In the genomic region with DNA sequence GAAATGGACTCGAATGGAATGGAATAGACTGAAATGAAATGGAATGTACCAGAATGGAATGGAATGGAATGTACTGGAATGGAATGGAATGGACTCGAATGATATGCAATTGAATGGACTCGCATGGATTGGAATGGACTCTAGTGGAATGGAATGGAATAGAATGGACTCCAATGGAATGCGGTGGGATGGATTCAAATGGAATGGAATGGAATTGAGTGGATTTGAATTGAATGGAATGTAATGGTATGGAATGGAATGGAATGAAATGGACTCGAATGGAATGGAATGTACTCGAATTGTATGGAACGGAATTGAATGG, we compare ENCODE assay signal across 23 cellular contexts.
A peak's percentile ranks its signal among the peaks of the same experiment; 100 is the strongest.
DNase-seq lines count a peak whose midpoint lies in the region; ATAC-seq and TF ChIP-seq lines count a peak whose summit lies in the region.
"Had no signal": no experiment of that assay in that cellular context is flagged by ENCODE, and none has a peak within 500 bp of the region (broad histone marks: within the 10 kb centered on the region; RNA-seq: fewer than 3 reads in every experiment).

No MANE protein-coding gene starts in this region.

- CTCF ChIA-PET in HEK293T (lab: Yijun Ruan, JAX) = no interaction called here
- CTCF ChIA-PET in naive thymus-derived CD4-positive, alpha-beta T cell (lab: Charles Lee) = no interaction called here

- no peak for TF ChIP-seq CTCF in AG10803 (conservative IDR thresholded peaks at IDR 0.05; ENCODE audit: low read length)

- no peak overlapping the region for H2BK12ac ChIP-seq in mesenchymal stem cell (ENCODE audit: low read length in 2 of 2)

- no peak overlapping the region for H2BK5ac ChIP-seq in mesenchymal stem cell (ENCODE audit: low read depth, low read length, poor library complexity, severe bottlenecking)

- intact Hi-C loops in naive thymus-derived CD4-positive, alpha-beta T cell (cut with micrococcal nuclease) = no loop called here

- 90% methylated on average over 7 of the region's 7 CpGs for WGBS in mesenchymal stem cell

- no peak overlapping the region for H2AK5ac ChIP-seq in mesenchymal stem cell (ENCODE audit: low read length, severe bottlenecking)

- H3K27ac Mint-ChIP-seq in naive thymus-derived CD4-positive, alpha-beta T cell = no peak overlapping the region
- H3K27ac Mint-ChIP-seq: CD4-positive, alpha-beta memory T cell had no signal

- peaks cover 0 to 7% (median 0%) of the 10 kb centered on the region in 5 donors for H3K36me3 Mint-ChIP-seq in naive thymus-derived CD4-positive, alpha-beta T cell
- H3K36me3 Mint-ChIP-seq: CD4-positive, alpha-beta memory T cell had no signal

- peaks cover 0 to 3% (median 0%) of the 10 kb centered on the region in 11 donors for H3K9me3 Mint-ChIP-seq in naive thymus-derived CD4-positive, alpha-beta T cell

- POLR2A ChIA-PET in HEK293T (lab: Yijun Ruan, JAX) = no interaction called here
- POLR2A ChIA-PET in naive thymus-derived CD4-positive, alpha-beta T cell (lab: Charles Lee) = no interaction called here

- no peak overlapping the region for H2BK15ac ChIP-seq in mesenchymal stem cell (ENCODE audit: low read depth, poor library complexity, severe bottlenecking)

- no peak overlapping the region for H2AFZ ChIP-seq in mesenchymal stem cell (ENCODE audit: low read depth, low read length)

- DNase-seq in AG10803 (ENCODE audit: low read depth) (peak; percentile 35), HEK293T (ENCODE audit: extremely low spot score) (no peak), amniotic epithelial cell (ENCODE audit: low read depth) (peak; percentile 8), mesenchymal stem cell (peak; percentile 2), NCI-H1436 (lab: John Stamatoyannopoulos, UW) (no peak)
- DNase-seq in naive thymus-derived CD4-positive, alpha-beta T cell = no peak
- DNase-seq: C1 segment of cervical spinal cord; CD4-positive, alpha-beta memory T cell; COR-L47; GDM1; Karpas-422; MG63; NCI-H1694; NCI-H2029 treated with DMSO at 0.1 percent for 48 hours; NCI-H446 treated with DMSO at 0.1 percent for 48 hours; NCI-H526; NCI-H82; NK-92 treated with Interleukin-12 subunit alpha and Interleukin-12 subunit beta, amount 100 ng/mL, for 24 hours; PC-3 had no signal

- no peak overlapping the region for H3K4me3 ChIP-seq in AG10803 (ENCODE audit: low read length)
- no peak overlapping the region for H3K4me3 ChIP-seq in mesenchymal stem cell (ENCODE audit: insufficient read depth in 1 of 2, low read depth in 1 of 2, low read length in 2 of 2)
- no peak overlapping the region for H3K4me3 ChIP-seq in naive thymus-derived CD4-positive, alpha-beta T cell (ENCODE audit: low read length)
- H3K4me3 ChIP-seq: GM12878, MG63 had no signal

- no peak for ATAC-seq in GM19395 (IDR thresholded peaks at IDR 0.05; ENCODE audit: unreplicated experiment)
- ATAC-seq in naive thymus-derived CD4-positive, alpha-beta T cell = no peak
- ATAC-seq: GM12878, HCT116, PC-3, SK-N-SH treated with all-trans-retinoic acid at 6 μM for 48 hours had no signal

- no peak overlapping the region for H3K4ac ChIP-seq in mesenchymal stem cell (ENCODE audit: low read depth in 1 of 2, low read length in 2 of 2)

- no peak overlapping the region for H3K27ac ChIP-seq in mesenchymal stem cell (ENCODE audit: low read length, poor library complexity, severe bottlenecking)
- H3K27ac ChIP-seq in naive thymus-derived CD4-positive, alpha-beta T cell (ENCODE audit: low read depth, low read length) = no peak overlapping the region

- H3K18ac ChIP-seq in mesenchymal stem cell (ENCODE audit: low read depth in 1 of 2, low read length in 2 of 2) = no peak overlapping the region

- no peak overlapping the region for H3K14ac ChIP-seq in mesenchymal stem cell (ENCODE audit: low read length in 2 of 2)

- no peaks in the 10 kb centered on the region for H3K27me3 Mint-ChIP-seq in naive thymus-derived CD4-positive, alpha-beta T cell
- H3K27me3 Mint-ChIP-seq: CD4-positive, alpha-beta memory T cell had no signal

- H3K9me3 ChIP-seq in mesenchymal stem cell (ENCODE audit: control insufficient read depth, low read length) = peaks cover 33% of the 10 kb centered on the region
- no peaks in the 10 kb centered on the region for H3K9me3 ChIP-seq in naive thymus-derived CD4-positive, alpha-beta T cell (ENCODE audit: control insufficient read depth in 2 of 3, low read length in 3 of 3)

- no peak overlapping the region for H2BK120ac ChIP-seq in mesenchymal stem cell (ENCODE audit: low read depth, low read length)

- H3K36me3 ChIP-seq in mesenchymal stem cell (ENCODE audit: control insufficient read depth in 1 of 2, insufficient read depth in 2 of 2, low read depth in 1 of 2, low read length in 2 of 2) = no peaks in the 10 kb centered on the region
- H3K36me3 ChIP-seq in naive thymus-derived CD4-positive, alpha-beta T cell (ENCODE audit: control insufficient read depth in 2 of 3, insufficient read depth in 3 of 3, low read length in 3 of 3) = no peaks in the 10 kb centered on the region
- H3K36me3 ChIP-seq: MG63 had no signal

- no peak overlapping the region for H3K23ac ChIP-seq in mesenchymal stem cell (ENCODE audit: low read length in 2 of 2)

- no peaks in the 10 kb centered on the region for H3K27me3 ChIP-seq in mesenchymal stem cell (ENCODE audit: control insufficient read depth in 1 of 2, insufficient read depth in 1 of 2, low read length in 2 of 2)
- no peaks in the 10 kb centered on the region for H3K27me3 ChIP-seq in naive thymus-derived CD4-positive, alpha-beta T cell (ENCODE audit: control insufficient read depth in 2 of 2, insufficient read depth in 2 of 2, low read length in 2 of 2)
- H3K27me3 ChIP-seq: MG63 had no signal

- no peak overlapping the region for H3K9ac ChIP-seq in mesenchymal stem cell (ENCODE audit: low read length)

- no peaks in the 10 kb centered on the region for H3K4me1 Mint-ChIP-seq in naive thymus-derived CD4-positive, alpha-beta T cell
- H3K4me1 Mint-ChIP-seq: CD4-positive, alpha-beta memory T cell had no signal

- H3K4me1 ChIP-seq in mesenchymal stem cell (ENCODE audit: control insufficient read depth, insufficient read depth, low read depth, low read length) = no peaks in the 10 kb centered on the region
- H3K4me1 ChIP-seq in naive thymus-derived CD4-positive, alpha-beta T cell (ENCODE audit: control insufficient read depth in 2 of 2, insufficient read depth in 2 of 2, low read length in 2 of 2) = no peaks in the 10 kb centered on the region

- no peak overlapping the region for H4K91ac ChIP-seq in mesenchymal stem cell (ENCODE audit: low read length)

- no peaks in the 10 kb centered on the region for H3K79me1 ChIP-seq in mesenchymal stem cell (replicated peaks; ENCODE audit: low read length, poor library complexity, severe bottlenecking)

- no peak overlapping the region for H3K4me3 Mint-ChIP-seq in naive thymus-derived CD4-positive, alpha-beta T cell
- H3K4me3 Mint-ChIP-seq: CD4-positive, alpha-beta memory T cell had no signal

- H3K4me2 ChIP-seq in mesenchymal stem cell (ENCODE audit: low read length, poor library complexity, severe bottlenecking) = no peak overlapping the region

- H4K8ac ChIP-seq in mesenchymal stem cell (ENCODE audit: low read length) = no peak overlapping the region

TF ChIP-seq in HEK293T, 16 proteins besides CTCF, POLR2A, EP300 and RAD21:
- no peak for TF ChIP-seq FOXM1 (IDR thresholded peaks at IDR 0.05; ENCODE audit: borderline replicate concordance)
- no peak for TF ChIP-seq NFRKB (IDR thresholded peaks at IDR 0.05)
- TF ChIP-seq L3MBTL2 (conservative IDR thresholded peaks at IDR 0.05) = no peak; the same call in 1 of the 2 replicates
- no peak for TF ChIP-seq ZNF384 (IDR thresholded peaks at IDR 0.05)
- TF ChIP-seq TARDBP (IDR thresholded peaks at IDR 0.05) = peak; percentile 72
- no peak for TF ChIP-seq CTBP1 (IDR thresholded peaks at IDR 0.05; ENCODE audit: borderline replicate concordance)

Comparison
In these comparisons a context has a peak if more than half of its experiments do, and no peak if none do; other contexts are left out.
1. DNase-seq: peak in AG10803 (single experiment), amniotic epithelial cell (single experiment) and mesenchymal stem cell (single experiment); none in HEK293T (single experiment), NCI-H1436 (single experiment) and naive thymus-derived CD4-positive, alpha-beta T cell (0 of 9).